ENCODE assay signal across 8 cellular contexts in the genomic region with DNA sequence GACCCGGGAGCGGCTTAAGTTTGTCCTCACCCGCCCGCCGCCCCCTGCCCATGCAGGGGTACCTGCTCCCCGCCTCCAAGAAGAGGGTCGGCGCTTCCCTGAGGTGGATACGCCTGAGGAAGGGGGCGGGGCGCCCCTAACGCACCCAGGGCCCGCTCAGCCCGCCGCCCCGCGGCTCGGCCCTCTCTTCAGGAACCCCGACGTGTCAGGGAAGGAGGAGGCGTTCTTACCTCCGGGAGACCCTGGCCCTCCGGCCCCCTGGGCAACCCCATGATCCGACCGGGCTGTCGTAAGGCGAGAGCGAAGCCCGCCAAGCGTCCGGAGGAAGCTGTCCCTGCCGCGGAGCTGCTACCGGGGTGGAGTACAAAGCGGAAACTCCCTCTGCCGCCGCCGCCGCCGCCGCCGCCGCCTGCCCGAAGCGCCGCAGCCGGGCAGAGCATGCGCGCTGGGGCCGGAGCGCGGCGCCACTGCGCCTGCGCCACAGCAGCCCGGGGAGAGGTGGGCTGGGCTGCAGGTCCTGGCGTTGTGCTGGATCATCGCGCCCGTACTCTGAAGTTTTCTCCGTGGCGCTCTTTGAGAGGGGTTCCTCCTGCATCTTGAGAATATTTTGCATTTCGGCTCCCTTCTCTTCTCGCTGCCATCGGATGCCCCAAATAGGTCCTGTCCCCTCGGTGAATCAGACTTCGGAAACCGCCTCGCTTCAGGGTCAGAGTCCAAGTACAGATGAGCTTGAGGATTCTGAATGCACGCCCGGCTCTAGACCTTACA. TPM values are rescaled to one million over a fixed set of nuclear protein-coding genes. Genes with fewer than 3 reads are reported as not detected.
DNase-seq lines count a peak whose midpoint lies in the region; ATAC-seq, FAIRE-seq and TF ChIP-seq lines count a peak whose summit lies in the region.

A gene with protein sequence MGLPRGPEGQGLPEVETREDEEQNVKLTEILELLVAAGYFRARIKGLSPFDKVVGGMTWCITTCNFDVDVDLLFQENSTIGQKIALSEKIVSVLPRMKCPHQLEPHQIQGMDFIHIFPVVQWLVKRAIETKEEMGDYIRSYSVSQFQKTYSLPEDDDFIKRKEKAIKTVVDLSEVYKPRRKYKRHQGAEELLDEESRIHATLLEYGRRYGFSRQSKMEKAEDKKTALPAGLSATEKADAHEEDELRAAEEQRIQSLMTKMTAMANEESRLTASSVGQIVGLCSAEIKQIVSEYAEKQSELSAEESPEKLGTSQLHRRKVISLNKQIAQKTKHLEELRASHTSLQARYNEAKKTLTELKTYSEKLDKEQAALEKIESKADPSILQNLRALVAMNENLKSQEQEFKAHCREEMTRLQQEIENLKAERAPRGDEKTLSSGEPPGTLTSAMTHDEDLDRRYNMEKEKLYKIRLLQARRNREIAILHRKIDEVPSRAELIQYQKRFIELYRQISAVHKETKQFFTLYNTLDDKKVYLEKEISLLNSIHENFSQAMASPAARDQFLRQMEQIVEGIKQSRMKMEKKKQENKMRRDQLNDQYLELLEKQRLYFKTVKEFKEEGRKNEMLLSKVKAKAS (minus strand): TSS at position 347 of the 768 bp plus-strand sequence. CDS start 75 bp downstream, at position 272.

- H3K9ac ChIP-seq in H1 (replicated peaks in 1 of 4; ENCODE audit: extremely low read depth in 1 of 4, low read depth in 3 of 4, low read length in 3 of 4) (peak within 1 kb of the TSS; percentile 42 to 76 (median 56); a peak in 6 of 7 replicates), mesendoderm (ENCODE audit: low read length) (peak within 1 kb of the TSS; percentile 80)

- H3K79me1 ChIP-seq in H1 (ENCODE audit: low read depth, low read length), result 0 out of 2 replicates have a peak, but pooled peaks cover 2% of the 10 kb centered on the region
- H3K79me1 ChIP-seq in mesendoderm (ENCODE audit: low read length), result peaks cover 4% of the 10 kb centered on the region

- H3K18ac ChIP-seq in H1 (ENCODE audit: extremely low read depth, low read length), result peak within 1 kb of the TSS; percentile 87
- H3K18ac ChIP-seq in mesendoderm (ENCODE audit: low read length), result peak within 1 kb of the TSS; percentile 81

- H3K4me3 ChIP-seq in H1 (ENCODE audit: extremely low read depth in 1 of 4, insufficient read depth in 2 of 4, low read depth in 3 of 4, low read length in 4 of 4) (peak within 1 kb of the TSS; percentile 69 to 93 (median 84)), mesendoderm (ENCODE audit: low read length) (peak within 1 kb of the TSS; percentile 84)

- no peak within 1 kb of the TSS for H4K91ac ChIP-seq in H1 (replicated peaks; ENCODE audit: insufficient read length, low read length)

- POLR2A ChIA-PET in H1 (lab: Charles Lee; ENCODE audit: partially characterized antibody), result interaction anchor here (1.0 to 1.2 kb wide), 3 partner anchors 11 to 75 kb away, joined by 3 to 4 read pairs (median 3); a partner anchor contains a TSS

- H3K23me2 ChIP-seq in H1 (ENCODE audit: low read depth, low read length), result peaks cover 12% of the 10 kb centered on the region

- H2AFZ ChIP-seq in H1 (ENCODE audit: low read length), result peak within 1 kb of the TSS; percentile 98

- peak in 1 of 2 experiments; percentile 46; a peak in 1 of 3 replicates for TF ChIP-seq POLR2A in H1 (IDR thresholded peaks at IDR 0.05; ENCODE audit: control extremely low read depth in 1 of 2, low read depth in 2 of 2, low read length in 2 of 2)

- TF ChIP-seq EP300 in H1 (IDR thresholded peaks at IDR 0.05; ENCODE audit: borderline replicate concordance in 1 of 2, low read depth in 2 of 2, low read length in 2 of 2), result 0 out of 3 replicates have a peak, but pooled peaks of 1 of the 2 experiments have one; percentile 39

- CTCF ChIA-PET in H1 (lab: Charles Lee; ENCODE audit: partially characterized antibody), result interaction anchor here (0.7 to 2.8 kb wide), 5 partner anchors 10 to 658 kb away, joined by 3 to 15 read pairs (median 3); no protein-coding TSS in a partner anchor

- H3K4ac ChIP-seq in H1 (replicated peaks; ENCODE audit: insufficient read length, low read depth, low read length) (peak within 1 kb of the TSS; percentile 76), mesendoderm (ENCODE audit: low read depth, low read length) (no peak within 1 kb of the TSS)

- H3K23ac ChIP-seq in H1 (ENCODE audit: insufficient read length) (peak within 1 kb of the TSS; percentile 89), mesendoderm (ENCODE audit: low read length) (no peak within 1 kb of the TSS)

- H3K27ac ChIP-seq in H1 (ENCODE audit: low read depth, low read length) (no peak within 1 kb of the TSS), mesendoderm (ENCODE audit: low read depth, low read length) (peak within 1 kb of the TSS; percentile 74)

- ATAC-seq in GM19468 (IDR thresholded peaks at IDR 0.05; ENCODE audit: extremely low read depth, unreplicated experiment), result peak; percentile 78

- no peaks in the 10 kb centered on the region for H3K9me3 ChIP-seq in H1 (ENCODE audit: insufficient read depth in 2 of 2, low read depth in 1 of 2, low read length in 1 of 2)

- peak within 1 kb of the TSS; percentile 75; the same call in 1 of the 2 replicates for H2BK5ac ChIP-seq in H1 (ENCODE audit: low read depth, low read length)
- no peak within 1 kb of the TSS for H2BK5ac ChIP-seq in mesendoderm (ENCODE audit: low read length)

- H4K20me1 ChIP-seq in H1 (replicated peaks in 1 of 2; ENCODE audit: control insufficient read depth in 1 of 2, insufficient read depth in 2 of 2, low read length in 2 of 2), result peaks cover 0 to 3% of the 10 kb centered on the region in 2 experiments

- peak within 1 kb of the TSS; percentile 76; the same call in 1 of the 2 replicates for H4K8ac ChIP-seq in H1 (ENCODE audit: extremely low read depth, insufficient read depth, low read length)
- no peak within 1 kb of the TSS for H4K8ac ChIP-seq in mesendoderm (ENCODE audit: low read depth, low read length)

- H3K4me2 ChIP-seq in H1 (ENCODE audit: insufficient read depth in 1 of 2, low read depth in 2 of 2, low read length in 2 of 2) (peak within 1 kb of the TSS; percentile 94 to 99), mesendoderm (ENCODE audit: low read length) (peak within 1 kb of the TSS; percentile 78)

- TF ChIP-seq CTCF in H1 (IDR thresholded peaks at IDR 0.05; ENCODE audit: control extremely low read depth in 1 of 3, insufficient read depth in 1 of 3, low read depth in 1 of 3, low read length in 3 of 3), result no peak

- peak within 1 kb of the TSS; percentile 88 for H4K5ac ChIP-seq in H1 (ENCODE audit: insufficient read length, low read depth, low read length)
- no peak within 1 kb of the TSS for H4K5ac ChIP-seq in mesendoderm (ENCODE audit: low read length)

- peaks cover 0 to 13% (median 11%) of the 10 kb centered on the region in 4 experiments; a peak in 6 of 7 replicates for H3K27me3 ChIP-seq in H1 (replicated peaks in 1 of 4; ENCODE audit: control insufficient read depth in 3 of 4, extremely low read depth in 1 of 4, insufficient read depth in 3 of 4, low read length in 3 of 4)
- no peaks in the 10 kb centered on the region for H3K27me3 ChIP-seq in mesendoderm (ENCODE audit: insufficient read depth, low read length, poor library complexity)

- WGBS in H1 (ENCODE audit: extremely low coverage in 1 of 2, insufficient coverage in 1 of 2, insufficient read length in 1 of 2, insufficient replicate concordance in 2 of 2, low coverage in 1 of 2, low lambda C conversion rate in 2 of 2, missing lambda C conversion rate in 1 of 2), 2 experiments, result 2% methylated on average over 60 of the region's 71 CpGs; no CpG with 5 or more reads in 1 of the 2 experiments
- no CpG with 5 or more reads among the region's 71 CpGs for WGBS in mesendoderm (ENCODE audit: extremely low coverage, insufficient coverage, low lambda C conversion rate)

- H2BK15ac ChIP-seq in H1 (ENCODE audit: low read length), result peak within 1 kb of the TSS; percentile 61; the same call in 1 of the 2 replicates
- H2BK15ac ChIP-seq in mesendoderm (replicated peaks; ENCODE audit: low read depth), result no peak within 1 kb of the TSS

- DNase-seq in COLO668 (lab: John Stamatoyannopoulos, UW; ENCODE audit: unreplicated experiment) (peak; percentile 86), HS-27A (ENCODE audit: low read depth) (peak; percentile 67), NOMO-1 treated with DMSO at 0.1 percent for 48 hours (lab: John Stamatoyannopoulos, UW; ENCODE audit: unreplicated experiment) (peak; percentile 83), H1 (ENCODE audit: low read depth in 1 of 2, low spot score in 2 of 2) (peak; percentile 46 to 92), mesendoderm (peak; percentile 91)
- DNase-seq in activated CD8-positive, alpha-beta memory T cell treated with anti-CD3 and anti-CD28 coated beads for 48 hours (ENCODE audit: low read depth in 2 of 3, low spot score in 2 of 3), result peak; percentile 58 to 84 (median 58)
- peak; percentile 86 for DNase-seq in stimulated activated CD8-positive, alpha-beta memory T cell treated with anti-CD3 and anti-CD28 coated beads, Interleukin-12 subunit alpha, Interleukin-12 subunit beta, amount 100 ng/mL, for 4 hours (ENCODE audit: low read depth)

- H2BK120ac ChIP-seq in H1 (replicated peaks; ENCODE audit: low read depth, low read length) (no peak within 1 kb of the TSS), mesendoderm (ENCODE audit: low read depth, low read length) (no peak within 1 kb of the TSS)

- H3K36me3 ChIP-seq in H1 (ENCODE audit: control insufficient read depth in 2 of 4, insufficient read depth in 4 of 4, low read length in 3 of 4) (no peaks in the 10 kb centered on the region), mesendoderm (ENCODE audit: control insufficient read depth, insufficient read depth, low read length) (no peaks in the 10 kb centered on the region)

- H3K79me2 ChIP-seq in H1 (ENCODE audit: control insufficient read depth in 1 of 2, insufficient read depth in 2 of 2, low read length in 2 of 2) (peaks cover 0 to 30% of the 10 kb centered on the region in 2 experiments; a peak in 2 of 4 replicates), mesendoderm (ENCODE audit: control insufficient read depth, insufficient read depth, low read length) (peaks cover 2% of the 10 kb centered on the region)

- H3K4me1 ChIP-seq in H1 (replicated peaks in 1 of 4; ENCODE audit: control insufficient read depth in 3 of 4, insufficient read depth in 4 of 4, low read length in 3 of 4), result peaks cover 0 to 5% (median 1%) of the 10 kb centered on the region in 4 experiments; a peak in 3 of 7 replicates
- H3K4me1 ChIP-seq in mesendoderm (ENCODE audit: control insufficient read depth, low read depth, low read length), result peaks cover 2% of the 10 kb centered on the region

- TF ChIP-seq RAD21 in H1 (IDR thresholded peaks at IDR 0.05 in 1 of 2, conservative IDR thresholded peaks at IDR 0.05 in 1 of 2; ENCODE audit: low read depth in 2 of 2, low read length in 2 of 2), result no peak

- peak within 1 kb of the TSS; percentile 69 for H3K56ac ChIP-seq in H1 (replicated peaks; ENCODE audit: insufficient read length, low read depth, low read length)
- H3K56ac ChIP-seq in mesendoderm (ENCODE audit: low read length), result peak within 1 kb of the TSS; percentile 89

- H3K14ac ChIP-seq in H1 (ENCODE audit: insufficient read length), result peak within 1 kb of the TSS; percentile 28

- no peak within 1 kb of the TSS for H2BK12ac ChIP-seq in H1 (ENCODE audit: low read depth, low read length)

- H2BK20ac ChIP-seq in H1 (ENCODE audit: low read length), result no peak within 1 kb of the TSS

- no peak within 1 kb of the TSS for H2AK5ac ChIP-seq in H1 (ENCODE audit: low read depth, low read length)
- H2AK5ac ChIP-seq in mesendoderm (ENCODE audit: low read length), result no peak within 1 kb of the TSS

- FAIRE-seq in H1 (lab: Jason Lieb, UNC), result no peak

RNA-seq across cellular contexts. Expression of the gene that starts here (rescaled TPM):
- total RNA-seq in H1 (2021; fragmentation: NEBNext Ultra II Directional; extraction: Animal tissue kit (Norgen Biotek cat#: 25700)), result 16.9 and 18.0 TPM in 2 replicates
- polyA plus RNA-seq in H1 (2011; rRNA removed), result 5.4 and 5.5 TPM in 2 replicates
- 7.3 TPM for polyA plus RNA-seq in H1 (2011; cell fraction: cytosol; rRNA removed)
- 23.0 TPM for polyA plus RNA-seq in H1 (2011; cell fraction: nucleus; rRNA removed)
- polyA plus RNA-seq in H1 (2012, experiment 1 of 2), result 8.4 to 12.8 TPM (median 11.1 TPM) in 4 replicates
- 0.50 TPM for polyA plus RNA-seq in H1 (2012, experiment 2 of 2)
- 15.0 TPM for polyA plus RNA-seq in H1 (2013, experiment 1 of 2)
- polyA plus RNA-seq in H1 (2013, experiment 2 of 2), result 12.5 TPM
- polyA minus RNA-seq in H1 (2011; rRNA and poly(A)+ RNA removed), result 13.9 and 20.2 TPM in 2 replicates
- polyA minus RNA-seq in H1 (2011; cell fraction: cytosol; rRNA and poly(A)+ RNA removed), result 9.6 TPM
- polyA minus RNA-seq in H1 (2011; cell fraction: nucleus; rRNA and poly(A)+ RNA removed), result 38.9 TPM
- polyA plus RNA-seq in mesendoderm (2013, experiment 1 of 2), result 9.4 TPM
- 11.3 TPM for polyA plus RNA-seq in mesendoderm (2013, experiment 2 of 2)
